8 cellular contexts compared by ENCODE assay signal in genomic region chr16:674968-675883, GRCh38. TPM values are rescaled to one million over a fixed set of nuclear protein-coding genes. Genes with fewer than 3 reads are reported as not detected.
A peak's percentile ranks its signal among the peaks of the same experiment; 100 is the strongest.
DNase-seq lines count a peak whose midpoint lies in the region; ATAC-seq and TF ChIP-seq lines count a peak whose summit lies in the region.

TSS of gene RHBDL1 (plus strand) at chr16:675671. CDS start at chr16:675791, 120 bp downstream.

- H3K4me3 Mint-ChIP-seq in memory B cell (peak within 1 kb of the TSS; percentile 61), osteocyte (ENCODE audit: unreplicated experiment) (no peak within 1 kb of the TSS)

- H3K9me3 Mint-ChIP-seq in memory B cell (no peaks in the 10 kb centered on the region), osteocyte (ENCODE audit: unreplicated experiment) (no peaks in the 10 kb centered on the region)

- H3K4me3 ChIP-seq in cardiac fibroblast (replicated peaks in 1 of 2; ENCODE audit: low read depth in 2 of 2, low read length in 2 of 2), result peak within 1 kb of the TSS; percentile 34 to 35

- CTCF ChIA-PET in HEK293T (lab: Yijun Ruan, JAX), result interaction anchor here (1.2 kb wide), 1 partner anchor 27 kb away, joined by 4 read pairs; the partner anchor contains the start of gene WDR90

- H3K27ac Mint-ChIP-seq in memory B cell, result no peak within 1 kb of the TSS
- H3K27ac Mint-ChIP-seq in osteocyte (ENCODE audit: unreplicated experiment), result no peak within 1 kb of the TSS

- TF ChIP-seq CTCF in cardiac fibroblast (IDR thresholded peaks at IDR 0.05; ENCODE audit: low read depth, low read length), result no peak
- TF ChIP-seq CTCF in osteocyte (IDR thresholded peaks at IDR 0.05), result no peak
- TF ChIP-seq CTCF in GM13977 (IDR thresholded peaks at IDR 0.05; ENCODE audit: extremely low read depth, insufficient read depth, missing control alignments), result no peak

- peaks cover 8% of the 10 kb centered on the region for H3K27me3 Mint-ChIP-seq in memory B cell
- H3K27me3 Mint-ChIP-seq in osteocyte (ENCODE audit: unreplicated experiment), result no peaks in the 10 kb centered on the region

- peak; percentile 36 for DNase-seq in AG08395 (ENCODE audit: low spot score)
- DNase-seq in HEK293T (ENCODE audit: extremely low spot score), result peak; percentile 40
- DNase-seq in cardiac fibroblast (ENCODE audit: low read depth in 2 of 2), result peak; percentile 33 to 34
- DNase-seq in memory B cell (ENCODE audit: low spot score in 2 of 2), result no peak
- DNase-seq in osteocyte (ENCODE audit: extremely low spot score, unreplicated experiment), result no peak
- DNase-seq in 8988T, result no peak
- DNase-seq in GM13977 (ENCODE audit: low spot score), result no peak
- DNase-seq in T-helper 9 cell, result no peak

- ATAC-seq in memory B cell (ENCODE audit: low read depth), result no peak

- peaks cover 10% of the 10 kb centered on the region for H3K36me3 Mint-ChIP-seq in memory B cell
- H3K36me3 Mint-ChIP-seq in osteocyte (ENCODE audit: unreplicated experiment), result peaks cover 2% of the 10 kb centered on the region

- POLR2A ChIA-PET in HEK293T (lab: Yijun Ruan, JAX), result interaction anchor here (0.6 to 2.2 kb wide), 2 partner anchors 9 to 16 kb away, joined by 3 to 6 read pairs; partner anchors contain the start of gene JMJD8

- in situ Hi-C loops in GM13977 (cut with MboI; ENCODE audit: low pct_unique_long_range_greater_than_20kb, low sequenced_read_pairs, unreplicated experiment), result no loop called here

- H3K4me1 Mint-ChIP-seq in memory B cell (peaks cover 13% of the 10 kb centered on the region), osteocyte (ENCODE audit: unreplicated experiment) (peaks cover 10% of the 10 kb centered on the region)

TF ChIP-seq in HEK293T, 16 proteins besides CTCF, POLR2A, EP300 and RAD21:
- TF ChIP-seq SP1 (IDR thresholded peaks at IDR 0.05), result no peak
- TF ChIP-seq BHLHE40 (IDR thresholded peaks at IDR 0.05; ENCODE audit: borderline replicate concordance), result no peak
- no peak for TF ChIP-seq SUZ12 (IDR thresholded peaks at IDR 0.05)
- no peak for TF ChIP-seq TARDBP (IDR thresholded peaks at IDR 0.05)
- TF ChIP-seq, protein P1, sequence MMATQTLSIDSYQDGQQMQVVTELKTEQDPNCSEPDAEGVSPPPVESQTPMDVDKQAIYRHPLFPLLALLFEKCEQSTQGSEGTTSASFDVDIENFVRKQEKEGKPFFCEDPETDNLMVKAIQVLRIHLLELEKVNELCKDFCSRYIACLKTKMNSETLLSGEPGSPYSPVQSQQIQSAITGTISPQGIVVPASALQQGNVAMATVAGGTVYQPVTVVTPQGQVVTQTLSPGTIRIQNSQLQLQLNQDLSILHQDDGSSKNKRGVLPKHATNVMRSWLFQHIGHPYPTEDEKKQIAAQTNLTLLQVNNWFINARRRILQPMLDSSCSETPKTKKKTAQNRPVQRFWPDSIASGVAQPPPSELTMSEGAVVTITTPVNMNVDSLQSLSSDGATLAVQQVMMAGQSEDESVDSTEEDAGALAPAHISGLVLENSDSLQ (IDR thresholded peaks at IDR 0.05), result no peak
- no peak for TF ChIP-seq FOXA1 (IDR thresholded peaks at IDR 0.05)
- no peak for TF ChIP-seq ELF4 (IDR thresholded peaks at IDR 0.05)
- no peak for TF ChIP-seq ZNF384 (IDR thresholded peaks at IDR 0.05)
- no peak for TF ChIP-seq FOXK2 (IDR thresholded peaks at IDR 0.05)

RNA-seq across cellular contexts. Expression of gene RHBDL1, which starts in this region (rescaled TPM):
- total RNA-seq in osteocyte, result 3.6 and 5.4 TPM in 2 replicates

Comparison
In these comparisons a context has a peak if more than half of its experiments do, and no peak if none do; other contexts are left out.
1. DNase-seq: peak in AG08395 (single experiment), HEK293T (single experiment) and cardiac fibroblast (2 of 2); none in memory B cell (0 of 2), osteocyte (single experiment), 8988T (single experiment), GM13977 (single experiment) and T-helper 9 cell (single experiment).